ENCODE assay signal across 11 cellular contexts in genomic region chr1:209879539-209879938, GRCh38. TPM values are rescaled to one million over a fixed set of nuclear protein-coding genes. Genes with fewer than 3 reads are reported as not detected.
DNase-seq lines count a peak whose midpoint lies in the region; ATAC-seq and TF ChIP-seq lines count a peak whose summit lies in the region.
"Had no signal": no experiment of that assay in that cellular context is flagged by ENCODE, and none has a peak within 500 bp of the region (broad histone marks: within the 10 kb centered on the region; RNA-seq: fewer than 3 reads in every experiment).

No MANE protein-coding gene starts in this region.

- H3K4me3 ChIP-seq in kidney epithelial cell (ENCODE audit: low read depth, low read length): no peak overlapping the region
- no peak overlapping the region for H3K4me3 ChIP-seq in body of pancreas

- intact Hi-C loops in body of pancreas (cut with DNase I): no loop called here

- TF ChIP-seq POLR2A in body of pancreas (IDR thresholded peaks at IDR 0.05): no peak

- TF ChIP-seq CTCF in kidney epithelial cell (IDR thresholded peaks at IDR 0.05; ENCODE audit: insufficient read depth, low read length, poor library complexity, severe bottlenecking): no peak
- TF ChIP-seq CTCF in body of pancreas (IDR thresholded peaks at IDR 0.05): no peak

- H3K36me3 ChIP-seq in kidney epithelial cell (ENCODE audit: control insufficient read depth, insufficient read depth, low read length) (no peaks in the 10 kb centered on the region), body of pancreas (replicated peaks in 1 of 2; ENCODE audit: insufficient read depth in 1 of 2, low read depth in 2 of 2) (no peaks in the 10 kb centered on the region)

- H3K4me1 ChIP-seq in body of pancreas: peaks cover 11% of the 10 kb centered on the region

- ATAC-seq in GM21576 (IDR thresholded peaks at IDR 0.05; ENCODE audit: unreplicated experiment) (no peak), body of pancreas (no peak)

- H3K27me3 ChIP-seq in kidney epithelial cell (ENCODE audit: control insufficient read depth, insufficient read depth, low read length): no peaks in the 10 kb centered on the region
- no peaks in the 10 kb centered on the region for H3K27me3 ChIP-seq in body of pancreas

- no peaks in the 10 kb centered on the region for H3K9me3 ChIP-seq in body of pancreas

- 54 to 58% methylated on average over 12 of the region's 12 CpGs for WGBS in body of pancreas, 2 donors

- DNase-seq in C1 segment of cervical spinal cord (lab: John Stamatoyannopoulos, UW) (peak in 8 of 14 donors; percentile 27 to 80 (median 35)), NCI-H146 (lab: John Stamatoyannopoulos, UW) (peak; percentile 75), amygdala (lab: John Stamatoyannopoulos, UW) (peak in 41 of 56 donors; percentile 12 to 90 (median 51)), kidney epithelial cell (ENCODE audit: low read depth) (peak; percentile 75), D341Med (ENCODE audit: low spot score) (no peak), GM19238 (ENCODE audit: insufficient read length, low spot score) (no peak), body of pancreas (no peak)
- DNase-seq: CD4-positive, alpha-beta T cell; immature natural killer cell; T-helper 2 cell had no signal

- no peak overlapping the region for H3K27ac ChIP-seq in body of pancreas

RNA-seq across cellular contexts. Expression of gene UTP25, which starts 51.8 kb away (rescaled TPM):
- total RNA-seq in kidney epithelial cell (14.6 and 15.7 TPM in 2 replicates), body of pancreas (1 to 10 TPM; 2.0 to 5.7 TPM)

RNA-seq across cellular contexts. Expression of gene SYT14, which starts 58.5 kb away (rescaled TPM):
- total RNA-seq in kidney epithelial cell (28.1 and 32.6 TPM in 2 replicates), body of pancreas (under 1 TPM in 1 of 2 donors, not detected in 1; 0.78 TPM)
- total RNA-seq: CD4-positive, alpha-beta T cell had no signal

Comparison
In these comparisons a context has a peak if more than half of its experiments do, and no peak if none do; other contexts are left out.
1. DNase-seq: peak in C1 segment of cervical spinal cord (8 of 14), NCI-H146 (single experiment), amygdala (41 of 56) and kidney epithelial cell (single experiment); none in D341Med (single experiment), GM19238 (single experiment) and body of pancreas (0 of 4).
2. RNA of gene SYT14, which starts 58.5 kb away (total RNA-seq): 28.1 to 32.6 TPM in kidney epithelial cell; 0.78 TPM in body of pancreas; every median in the first group is over 10 times any median in the second.